8 cellular contexts compared by ENCODE assay signal in genomic region chr9:98943682-98944129, GRCh38. TPM values are rescaled to one million over a fixed set of nuclear protein-coding genes. Genes with fewer than 3 reads are reported as not detected.
DNase-seq lines count a peak whose midpoint lies in the region; ATAC-seq, FAIRE-seq and TF ChIP-seq lines count a peak whose summit lies in the region.

Gene COL15A1, plus strand, starts transcription at chr9:98943907. Its CDS starts 155 bp downstream, at chr9:98944062.

- H3K9me3 Mint-ChIP-seq in activated naive CD4-positive, alpha-beta T cell treated with anti-CD3 and anti-CD28 coated beads, Interleukin-2, amount 10 ng/mL, durations not matched to agents 7 days and 5 days: no peaks in the 10 kb centered on the region
- H3K9me3 Mint-ChIP-seq in mesothelial cell of epicardium: no peaks in the 10 kb centered on the region

- H3K27me3 Mint-ChIP-seq in activated naive CD4-positive, alpha-beta T cell treated with anti-CD3 and anti-CD28 coated beads, Interleukin-2, amount 10 ng/mL, durations not matched to agents 7 days and 5 days: peaks cover 91% of the 10 kb centered on the region
- peaks cover 94% of the 10 kb centered on the region for H3K27me3 Mint-ChIP-seq in mesothelial cell of epicardium (ENCODE audit: low read depth)

- H3K4me1 Mint-ChIP-seq in activated naive CD4-positive, alpha-beta T cell treated with anti-CD3 and anti-CD28 coated beads, Interleukin-2, amount 10 ng/mL, durations not matched to agents 7 days and 5 days: peaks cover 36% of the 10 kb centered on the region
- peaks cover 17% of the 10 kb centered on the region for H3K4me1 Mint-ChIP-seq in mesothelial cell of epicardium

- no peak for FAIRE-seq in urothelium cell line (lab: Jason Lieb, UNC)

- no peak for ATAC-seq in GM18498 (IDR thresholded peaks at IDR 0.05; ENCODE audit: unreplicated experiment)

- H3K4me3 ChIP-seq in choroid plexus epithelial cell (ENCODE audit: low read depth, low read length): peak within 1 kb of the TSS; percentile 32

- TF ChIP-seq CTCF in choroid plexus epithelial cell (conservative IDR thresholded peaks at IDR 0.05; ENCODE audit: low read depth, low read length) (no peak), mesothelial cell of epicardium (IDR thresholded peaks at IDR 0.05; ENCODE audit: unreplicated experiment) (no peak)

- H3K4me3 Mint-ChIP-seq in activated naive CD4-positive, alpha-beta T cell treated with anti-CD3 and anti-CD28 coated beads, Interleukin-2, amount 10 ng/mL, durations not matched to agents 7 days and 5 days: peak within 1 kb of the TSS; percentile 53
- peak within 1 kb of the TSS; percentile 86 for H3K4me3 Mint-ChIP-seq in mesothelial cell of epicardium

- H3K36me3 Mint-ChIP-seq in activated naive CD4-positive, alpha-beta T cell treated with anti-CD3 and anti-CD28 coated beads, Interleukin-2, amount 10 ng/mL, durations not matched to agents 7 days and 5 days: peaks cover 1% of the 10 kb centered on the region
- no peaks in the 10 kb centered on the region for H3K36me3 Mint-ChIP-seq in mesothelial cell of epicardium

- CTCF ChIA-PET in activated naive CD4-positive, alpha-beta T cell treated with anti-CD3 and anti-CD28 coated beads, Interleukin-2, amount 10 ng/mL, durations not matched to agents 7 days and 5 days (lab: Charles Lee): no interaction called here

- peak within 1 kb of the TSS; percentile 49 for H3K27ac Mint-ChIP-seq in activated naive CD4-positive, alpha-beta T cell treated with anti-CD3 and anti-CD28 coated beads, Interleukin-2, amount 10 ng/mL, durations not matched to agents 7 days and 5 days
- H3K27ac Mint-ChIP-seq in mesothelial cell of epicardium: peak within 1 kb of the TSS; percentile 47

- DNase-seq in activated naive CD4-positive, alpha-beta T cell treated with anti-CD3 and anti-CD28 coated beads, Interleukin-2, amount 10 ng/mL, durations not matched to agents 7 days and 5 days: no peak
- DNase-seq in activated naive CD4-positive, alpha-beta T cell (lab: John Stamatoyannopoulos, UW): no peak
- DNase-seq in choroid plexus epithelial cell (ENCODE audit: low read depth) (no peak), mesothelial cell of epicardium (ENCODE audit: low spot score in 2 of 2, unreplicated experiment in 2 of 2) (peak; percentile 43 to 69), ureter (ENCODE audit: low spot score) (no peak), RKO (ENCODE audit: low spot score) (no peak), urothelium cell line (ENCODE audit: low spot score) (no peak)

RNA-seq across cellular contexts. Expression of gene COL15A1, which starts in this region (rescaled TPM):
- total RNA-seq in mesothelial cell of epicardium (42.4 to 51.0 TPM (median 50.1 TPM) in 3 replicates), ureter (63.2 TPM)

Comparison
In these comparisons a context has a peak if more than half of its experiments do, and no peak if none do; other contexts are left out.
1. DNase-seq: peak in mesothelial cell of epicardium (2 of 2); none in activated naive CD4-positive, alpha-beta T cell treated with anti-CD3 and anti-CD28 coated beads, Interleukin-2, amount 10 ng/mL, durations not matched to agents 7 days and 5 days (single experiment), activated naive CD4-positive, alpha-beta T cell (0 of 4), choroid plexus epithelial cell (single experiment), ureter (single experiment), RKO (single experiment) and urothelium cell line (single experiment).